Comparison of ENCODE assay signal across 8 cellular contexts in genomic region chr11:72040497-72041363, GRCh38. TPM values are rescaled to one million over a fixed set of nuclear protein-coding genes. Genes with fewer than 3 reads are reported as not detected.
DNase-seq lines count a peak whose midpoint lies in the region; ATAC-seq and TF ChIP-seq lines count a peak whose summit lies in the region.

No MANE protein-coding gene starts in this region.

- peaks cover 24% of the 10 kb centered on the region for H3K4me1 Mint-ChIP-seq in activated naive CD8-positive, alpha-beta T cell treated with anti-CD3 and anti-CD28 coated beads, Interleukin-2, amount 50 U/mL, for 24 hours

- no peaks in the 10 kb centered on the region for H3K27me3 ChIP-seq in SK-N-SH (ENCODE audit: insufficient read depth)
- H3K27me3 ChIP-seq in osteoblast (ENCODE audit: insufficient read depth, low read length) = no peaks in the 10 kb centered on the region

- H3K4me3 ChIP-seq in LNCaP clone FGC (ENCODE audit: low read depth, low read length) = peak overlapping the region; percentile 56
- peak overlapping the region; percentile 64 to 67 for H3K4me3 ChIP-seq in SK-N-SH (ENCODE audit: low read depth in 2 of 2, low read length in 1 of 2)
- peak overlapping the region; percentile 84 for H3K4me3 ChIP-seq in osteoblast (ENCODE audit: insufficient read depth, low read length)

- H3K9me3 Mint-ChIP-seq in activated naive CD8-positive, alpha-beta T cell treated with anti-CD3 and anti-CD28 coated beads, Interleukin-2, amount 50 U/mL, for 24 hours = no peaks in the 10 kb centered on the region

- intact Hi-C loops in Right ventricle myocardium inferior (cut with DNase I) = loop anchor here (1.0 to 2.0 kb wide), 2 partner anchors 40 to 62 kb away; partner anchors contain the start of genes LAMTOR1, LRRC51 and NUMA1

- H3K4me3 Mint-ChIP-seq in activated naive CD8-positive, alpha-beta T cell treated with anti-CD3 and anti-CD28 coated beads, Interleukin-2, amount 50 U/mL, for 24 hours = no peak overlapping the region

- no peaks in the 10 kb centered on the region for H3K27me3 Mint-ChIP-seq in activated naive CD8-positive, alpha-beta T cell treated with anti-CD3 and anti-CD28 coated beads, Interleukin-2, amount 50 U/mL, for 24 hours

- WGBS in SK-N-SH (ENCODE audit: low lambda C conversion rate) = under 1% methylated on average over 23 of the region's 23 CpGs

- H3K79me2 ChIP-seq in SK-N-SH (ENCODE audit: insufficient read depth) (peaks cover 95% of the 10 kb centered on the region), osteoblast (ENCODE audit: insufficient read depth, low read length) (peaks cover 77% of the 10 kb centered on the region)

- DNase-seq in Daoy (ENCODE audit: low read depth) (peak; percentile 87), LNCaP clone FGC (ENCODE audit: low read depth) (peak; percentile 92), SK-N-SH (peak; percentile 75), Right ventricle myocardium inferior (ENCODE audit: missing footprints) (peak; percentile 96), osteoblast (ENCODE audit: insufficient read length, low spot score, missing footprints) (peak; percentile 90), NOMO-1 treated with dmso at 0.1 percent for 144 hours (lab: John Stamatoyannopoulos, UW; ENCODE audit: unreplicated experiment) (no peak)
- DNase-seq in activated naive CD8-positive, alpha-beta T cell treated with anti-CD3 and anti-CD28 coated beads, Interleukin-2, amount 50 U/mL, for 24 hours = peak; percentile 77

- no peaks in the 10 kb centered on the region for H3K9me2 ChIP-seq in SK-N-SH

- H3K27ac Mint-ChIP-seq in activated naive CD8-positive, alpha-beta T cell treated with anti-CD3 and anti-CD28 coated beads, Interleukin-2, amount 50 U/mL, for 24 hours = no peak overlapping the region

- TF ChIP-seq RAD21 in SK-N-SH (IDR thresholded peaks at IDR 0.05; ENCODE audit: low read length) = no peak

- no peak for TF ChIP-seq EP300 in SK-N-SH (IDR thresholded peaks at IDR 0.05; ENCODE audit: borderline replicate concordance in 1 of 2, low read depth in 1 of 2, low read length in 1 of 2)

- H4K20me1 ChIP-seq in SK-N-SH (ENCODE audit: insufficient read depth) (peaks cover 24% of the 10 kb centered on the region), osteoblast (ENCODE audit: insufficient read depth, low read length) (peaks cover 20% of the 10 kb centered on the region)

- ATAC-seq in activated naive CD8-positive, alpha-beta T cell treated with anti-CD3 and anti-CD28 coated beads, Interleukin-2, amount 50 U/mL, for 24 hours = peak; percentile 70
- ATAC-seq in Right ventricle myocardium inferior = peak; percentile 85

- H3K27ac ChIP-seq in SK-N-SH (ENCODE audit: low read depth in 2 of 2, low read length in 1 of 2) (peak overlapping the region; percentile 97 to 99), osteoblast (ENCODE audit: low read depth, low read length) (peak overlapping the region; percentile 97), temporal lobe (ENCODE audit: low read depth, low read length) (peak overlapping the region; percentile 99)

- peaks cover 5 to 9% of the 10 kb centered on the region in 2 experiments for H3K36me3 ChIP-seq in SK-N-SH (replicated peaks in 1 of 2; ENCODE audit: control insufficient read depth in 1 of 2, insufficient read depth in 2 of 2, low read length in 1 of 2)
- peaks cover 6% of the 10 kb centered on the region for H3K36me3 ChIP-seq in osteoblast (ENCODE audit: insufficient read depth, low read length)

- POLR2A ChIA-PET in SK-N-SH (lab: Yijun Ruan, JAX) = interaction anchor here (0.6 to 4.0 kb wide), 17 partner anchors 10 to 371 kb away, joined by 3 to 21 read pairs (median 3); partner anchors contain the start of genes ANAPC15, LRRC51, NUMA1 and PHOX2A

- H2AFZ ChIP-seq in SK-N-SH (ENCODE audit: low read depth) (peak overlapping the region; percentile 75), osteoblast (ENCODE audit: low read length) (peak overlapping the region; percentile 99)

- H3K4me2 ChIP-seq in SK-N-SH (peak overlapping the region; percentile 91), osteoblast (ENCODE audit: insufficient read depth, low read length) (peak overlapping the region; percentile 97)

- no peak for TF ChIP-seq CTCF in LNCaP clone FGC (IDR thresholded peaks at IDR 0.05; ENCODE audit: control insufficient read depth, extremely low read depth, insufficient read depth)
- no peak for TF ChIP-seq CTCF in SK-N-SH (IDR thresholded peaks at IDR 0.05)
- no peak for TF ChIP-seq CTCF in osteoblast (IDR thresholded peaks at IDR 0.05; ENCODE audit: extremely low read depth, low read depth, low read length)

- peaks cover 18 to 45% of the 10 kb centered on the region in 2 experiments for H3K4me1 ChIP-seq in SK-N-SH (ENCODE audit: control insufficient read depth in 1 of 2, insufficient read depth in 2 of 2, low read depth in 1 of 2, low read length in 1 of 2)
- peaks cover 45% of the 10 kb centered on the region for H3K4me1 ChIP-seq in osteoblast (ENCODE audit: insufficient read depth, low read length)

- CTCF ChIA-PET in SK-N-SH (lab: Yijun Ruan, JAX) = interaction anchor here (0.7 to 5.2 kb wide), 6 partner anchors 16 to 1666 kb away, joined by 3 to 30 read pairs (median 7); partner anchors contain the start of gene CLPB

- H3K9ac ChIP-seq in SK-N-SH = peak overlapping the region; percentile 84

- no peaks in the 10 kb centered on the region for H3K9me3 ChIP-seq in SK-N-SH
- no peaks in the 10 kb centered on the region for H3K9me3 ChIP-seq in osteoblast (ENCODE audit: low read depth, low read length)

- H3F3A ChIP-seq in SK-N-SH (replicated peaks; ENCODE audit: insufficient read depth) = peaks cover 18% of the 10 kb centered on the region

- H3K36me3 Mint-ChIP-seq in activated naive CD8-positive, alpha-beta T cell treated with anti-CD3 and anti-CD28 coated beads, Interleukin-2, amount 50 U/mL, for 24 hours (ENCODE audit: low read depth) = peaks cover 9% of the 10 kb centered on the region

TF ChIP-seq in SK-N-SH, 30 proteins besides CTCF, POLR2A, EP300 and RAD21:
- TF ChIP-seq POLR2AphosphoS5 (IDR thresholded peaks at IDR 0.05; ENCODE audit: low read depth, low read length) (peak; percentile 44; the same call in 1 of the 2 replicates), RXRA (IDR thresholded peaks at IDR 0.05; ENCODE audit: borderline replicate concordance, low read depth) (0 out of 2 replicates have a peak, but pooled peaks have one; percentile 11), MEF2A (IDR thresholded peaks at IDR 0.05; ENCODE audit: borderline replicate concordance, low read depth) (no peak), USF1 (IDR thresholded peaks at IDR 0.05; ENCODE audit: borderline replicate concordance, low read depth) (no peak), FOXJ3 (CRISPR knock-in tag; IDR thresholded peaks at IDR 0.05) (peak; percentile 55; the same call in 1 of the 2 replicates), NRF1 (IDR thresholded peaks at IDR 0.05; ENCODE audit: low read depth, low read length) (no peak), TAF1 (IDR thresholded peaks at IDR 0.05; ENCODE audit: borderline replicate concordance, low read depth, low read length) (peak; percentile 45; the same call in 1 of the 2 replicates), MXI1 (IDR thresholded peaks at IDR 0.05; ENCODE audit: low read depth, low read length) (peak; percentile 87; the same call in 1 of the 2 replicates), JUND (IDR thresholded peaks at IDR 0.05) (no peak), YY1 (IDR thresholded peaks at IDR 0.05; ENCODE audit: low read depth) (peak; percentile 84; the same call in 1 of the 2 replicates), TCF12 (IDR thresholded peaks at IDR 0.05) (peak; percentile 69), NFIC (IDR thresholded peaks at IDR 0.05; ENCODE audit: borderline replicate concordance) (peak; percentile 95)
- TF ChIP-seq, protein P1, sequence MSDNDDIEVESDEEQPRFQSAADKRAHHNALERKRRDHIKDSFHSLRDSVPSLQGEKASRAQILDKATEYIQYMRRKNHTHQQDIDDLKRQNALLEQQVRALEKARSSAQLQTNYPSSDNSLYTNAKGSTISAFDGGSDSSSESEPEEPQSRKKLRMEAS (IDR thresholded peaks at IDR 0.05; ENCODE audit: low read depth) = peak; percentile 87

RNA-seq across cellular contexts. Expression of gene NUMA1, which starts 39.6 kb away (rescaled TPM):
- 74.2 and 76.7 TPM in 2 replicates for total RNA-seq in Daoy (2014; rRNA removed; shearing (Covaris generic))
- 111 TPM in 2 replicates for polyA plus RNA-seq in SK-N-SH (2012; rRNA removed)
- polyA plus RNA-seq in SK-N-SH (2012; cell fraction: cytosol; rRNA removed) = 32.2 and 47.9 TPM in 2 replicates
- 295 and 336 TPM in 2 replicates for polyA plus RNA-seq in SK-N-SH (2012; cell fraction: nucleus; rRNA removed)
- total RNA-seq in Right ventricle myocardium inferior (81.3 TPM), osteoblast (176 and 182 TPM in 2 replicates), temporal lobe (110 TPM)

RNA-seq across cellular contexts. Expression of gene LRRC51, which starts 39.9 kb away (rescaled TPM):
- total RNA-seq in Daoy (2014; rRNA removed; shearing (Covaris generic)) = 3.3 and 6.4 TPM in 2 replicates
- 7.3 and 8.0 TPM in 2 replicates for polyA plus RNA-seq in SK-N-SH (2012; rRNA removed)
- polyA plus RNA-seq in SK-N-SH (2012; cell fraction: cytosol; rRNA removed) = 6.2 and 8.5 TPM in 2 replicates
- polyA plus RNA-seq in SK-N-SH (2012; cell fraction: nucleus; rRNA removed) = 6.0 and 7.2 TPM in 2 replicates
- 3.7 TPM for total RNA-seq in Right ventricle myocardium inferior
- total RNA-seq in osteoblast = 5.1 and 6.2 TPM in 2 replicates
- 5.7 TPM for total RNA-seq in temporal lobe

RNA-seq across cellular contexts. Expression of gene IL18BP, which starts 42.0 kb away (rescaled TPM):
- total RNA-seq in Daoy (2014; rRNA removed; shearing (Covaris generic)) = 3.4 and 4.9 TPM in 2 replicates
- 5.0 and 6.8 TPM in 2 replicates for polyA plus RNA-seq in SK-N-SH (2012; rRNA removed)
- 1.3 and 1.7 TPM in 2 replicates for polyA plus RNA-seq in SK-N-SH (2012; cell fraction: cytosol; rRNA removed)
- polyA plus RNA-seq in SK-N-SH (2012; cell fraction: nucleus; rRNA removed) = 28.7 and 34.0 TPM in 2 replicates
- total RNA-seq in Right ventricle myocardium inferior (5.1 TPM), osteoblast (4.0 and 4.4 TPM in 2 replicates), temporal lobe (2.5 TPM)
